ENCODE assay signal across 8 cellular contexts in genomic region chr12:119938049-119938667, GRCh38. TPM values are rescaled to one million over a fixed set of nuclear protein-coding genes. Genes with fewer than 3 reads are reported as not detected.
DNase-seq lines count a peak whose midpoint lies in the region; ATAC-seq lines count a peak whose summit lies in the region.

No MANE protein-coding gene starts in this region.

- DNase-seq in SIG-M5 treated with dmso at 0.1 percent for 504 hours (lab: John Stamatoyannopoulos, UW; ENCODE audit: unreplicated experiment): peak; percentile 68
- DNase-seq in SIG-M5 (lab: John Stamatoyannopoulos, UW): no peak
- DNase-seq in NCI-H2029 (lab: John Stamatoyannopoulos, UW): peak; percentile 28
- peak; percentile 28 for DNase-seq in activated CD4-positive, CD25-positive, alpha-beta regulatory T cell treated with anti-CD3 and anti-CD28 coated beads, Interleukin-2, amount 50 U/mL, for 16 hours (ENCODE audit: low read depth, low spot score)
- peak in 48 of 61 donors; percentile 0 to 58 (median 12) for DNase-seq in caudate nucleus (lab: John Stamatoyannopoulos, UW)
- peak; percentile 58 for DNase-seq in left lobe of liver (ENCODE audit: low spot score)
- DNase-seq in stimulated activated CD4-positive, alpha-beta T cell treated with anti-CD3 and anti-CD28 coated beads, TNF-alpha, amount 100 ng/mL, for 1 hour (ENCODE audit: low read depth in 3 of 3, low spot score in 1 of 3): peak; percentile 40 to 53 (median 44)

- ATAC-seq in left lobe of liver (peak; percentile 97), HG03378 (IDR thresholded peaks at IDR 0.05; ENCODE audit: unreplicated experiment) (no peak)

- no peak overlapping the region for H3K27ac ChIP-seq in caudate nucleus (ENCODE audit: low read depth, low read length)

RNA-seq across cellular contexts. Expression of gene BICDL1, which starts 50.9 kb away (rescaled TPM):
- total RNA-seq in left lobe of liver: 9.4 TPM
